ENCODE assay signal across 8 cellular contexts in the genomic region with DNA sequence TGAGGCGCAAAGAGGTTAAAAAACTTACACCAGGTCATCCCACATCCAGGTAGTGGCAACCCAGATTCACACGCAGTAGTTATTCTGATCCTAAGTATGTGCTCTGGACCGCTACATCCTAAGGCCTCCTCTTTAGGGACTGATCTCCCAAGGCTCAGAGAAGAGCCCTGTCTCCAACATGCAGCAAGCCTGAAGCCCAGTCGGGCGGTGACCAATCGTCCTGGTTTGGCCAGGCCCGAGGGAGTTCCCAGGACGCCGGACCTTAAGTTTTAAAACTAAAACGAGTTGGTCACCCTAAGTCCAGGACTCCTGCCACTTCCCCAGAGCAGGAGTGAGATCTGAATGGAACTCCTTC. TPM values are rescaled to one million over a fixed set of nuclear protein-coding genes. Genes with fewer than 3 reads are reported as not detected.
DNase-seq lines count a peak whose midpoint lies in the region; TF ChIP-seq lines count a peak whose summit lies in the region.

No MANE protein-coding gene starts in this region.

- no peaks in the 10 kb centered on the region for H3K9me3 ChIP-seq in PC-9 (ENCODE audit: insufficient read depth, low read depth)
- no peaks in the 10 kb centered on the region for H3K9me3 ChIP-seq in esophagus squamous epithelium
- no peaks in the 10 kb centered on the region for H3K9me3 ChIP-seq in prostate gland

- CTCF ChIA-PET in PC-9 (lab: Charles Lee) = no interaction called here

- no peak overlapping the region for H3K27ac ChIP-seq in PC-9
- H3K27ac ChIP-seq in esophagus squamous epithelium = peak overlapping the region; percentile 80 to 93 (median 90)
- H3K27ac ChIP-seq in prostate gland = peak overlapping the region; percentile 68 to 69

- POLR2A ChIA-PET in PC-9 (lab: Charles Lee; ENCODE audit: unreplicated experiment) = interaction anchor here (0.6 kb wide), 1 partner anchor 809 kb away, joined by 3 read pairs; no protein-coding TSS in a partner anchor

- no peak for DNase-seq in GM12865 (ENCODE audit: low read depth)
- DNase-seq in H7 = no peak
- DNase-seq in PC-9 = no peak
- DNase-seq in esophagus squamous epithelium (lab: John Stamatoyannopoulos, UW) = no peak
- DNase-seq in prostate gland (ENCODE audit: low spot score) = no peak
- DNase-seq in amniotic stem cell (lab: John Stamatoyannopoulos, UW) = no peak
- DNase-seq in HuH-7 (ENCODE audit: low spot score) = no peak
- DNase-seq in RPMI8226 = no peak

- intact Hi-C loops in PC-9 (cut with micrococcal nuclease; ENCODE audit: unreplicated experiment) (no loop called here), esophagus squamous epithelium (cut with DNase I) (no loop called here), prostate gland (cut with DNase I) (no loop called here)

- TSS peak; percentile 70 for BruUV-seq in PC-9 (replicated peaks; lab: Mats Ljungman, UMichigan)

- peak overlapping the region; percentile 80 for H3K4me3 ChIP-seq in GM12865 (ENCODE audit: low read depth, low read length)
- peak overlapping the region; percentile 93 for H3K4me3 ChIP-seq in H7 (ENCODE audit: insufficient read depth, low read depth, low read length)
- peak overlapping the region; percentile 73 for H3K4me3 ChIP-seq in PC-9
- peak overlapping the region; percentile 78 to 97 (median 94) for H3K4me3 ChIP-seq in esophagus squamous epithelium
- H3K4me3 ChIP-seq in prostate gland = peak overlapping the region; percentile 75 to 85

- peak overlapping the region; percentile 90 for H3K4me2 ChIP-seq in PC-9

- TF ChIP-seq POLR2A in esophagus squamous epithelium (IDR thresholded peaks at IDR 0.05) (no peak), prostate gland (IDR thresholded peaks at IDR 0.05) (no peak)

- WGBS in esophagus squamous epithelium, 2 donors = 3% methylated on average over 5 to 9 of the region's 10 CpGs
- 2% methylated on average over 10 of the region's 10 CpGs for WGBS in prostate gland

- H3K9me2 ChIP-seq in PC-9 (ENCODE audit: insufficient read depth) = no peaks in the 10 kb centered on the region

- H3K4me1 ChIP-seq in PC-9 (replicated peaks; ENCODE audit: insufficient read depth) = peaks cover 12% of the 10 kb centered on the region
- H3K4me1 ChIP-seq in esophagus squamous epithelium = peaks cover 10 to 44% (median 20%) of the 10 kb centered on the region in 3 donors
- H3K4me1 ChIP-seq in prostate gland (replicated peaks) = peaks cover 7% of the 10 kb centered on the region

- H3K36me3 ChIP-seq in H7 (replicated peaks; ENCODE audit: control insufficient read depth, insufficient read depth, low read length) (peaks cover 12% of the 10 kb centered on the region), PC-9 (ENCODE audit: low read depth) (no peaks in the 10 kb centered on the region), esophagus squamous epithelium (peaks cover 0 to 26% (median 0%) of the 10 kb centered on the region in 3 donors), prostate gland (no peaks in the 10 kb centered on the region)

- H3K27me3 ChIP-seq in H7 (ENCODE audit: control insufficient read depth, insufficient read depth, low read length) = no peaks in the 10 kb centered on the region
- H3K27me3 ChIP-seq in PC-9 (ENCODE audit: insufficient read depth, low read depth) = no peaks in the 10 kb centered on the region
- H3K27me3 ChIP-seq in esophagus squamous epithelium = no peaks in the 10 kb centered on the region
- H3K27me3 ChIP-seq in prostate gland (replicated peaks; ENCODE audit: insufficient read depth) = no peaks in the 10 kb centered on the region

- TF ChIP-seq CTCF in GM12865 (IDR thresholded peaks at IDR 0.05; ENCODE audit: insufficient read depth, low read depth, low read length, missing control alignments) (no peak), PC-9 (conservative IDR thresholded peaks at IDR 0.05) (no peak), esophagus squamous epithelium (IDR thresholded peaks at IDR 0.05) (no peak), prostate gland (IDR thresholded peaks at IDR 0.05) (no peak)

- H3K79me2 ChIP-seq in PC-9 (ENCODE audit: low read depth) = peaks cover 65% of the 10 kb centered on the region

- peak overlapping the region; percentile 72 for H2AFZ ChIP-seq in PC-9

- H4K20me1 ChIP-seq in PC-9 (ENCODE audit: insufficient read depth) = no peaks in the 10 kb centered on the region

- H3F3A ChIP-seq in PC-9 (ENCODE audit: insufficient read depth, low read depth) = no peaks in the 10 kb centered on the region

RNA-seq across cellular contexts. Expression of gene LYAR, which starts 0.4 kb away (rescaled TPM):
- total RNA-seq in H7 (2014; rRNA removed; shearing (Covaris generic)) = 31.1 and 39.9 TPM in 2 replicates
- total RNA-seq in PC-9 (2021) = 10.2 and 15.7 TPM in 2 replicates
- 10 to 100 TPM in 3 of 4 donors, 1 to 10 TPM in 1; 9.1 to 35.7 (median 22.0) TPM for total RNA-seq in esophagus squamous epithelium
- total RNA-seq in prostate gland = 10 to 100 TPM in 1 of 2 donors, 1 to 10 TPM in 1; 9.0 to 19.1 TPM

RNA-seq across cellular contexts. Expression of gene ZBTB49, which starts 0.5 kb away (rescaled TPM):
- total RNA-seq in H7 (2014; rRNA removed; shearing (Covaris generic)) = 2.4 and 3.7 TPM in 2 replicates
- total RNA-seq in PC-9 (2021) = 4.6 and 5.3 TPM in 2 replicates
- total RNA-seq in esophagus squamous epithelium = 1 to 10 TPM; 1.7 to 6.3 (median 4.4) TPM
- 10 to 100 TPM in 1 of 2 donors, 1 to 10 TPM in 1; 5.1 to 10.3 TPM for total RNA-seq in prostate gland

RNA-seq across cellular contexts. Expression of gene TMEM128, which starts 41.5 kb away (rescaled TPM):
- 40.6 and 45.6 TPM in 2 replicates for total RNA-seq in H7 (2014; rRNA removed; shearing (Covaris generic))
- total RNA-seq in PC-9 (2021) = 18.1 and 21.4 TPM in 2 replicates
- 10 to 100 TPM in 3 of 4 donors, 1 to 10 TPM in 1; 8.6 to 15.1 (median 11.6) TPM for total RNA-seq in esophagus squamous epithelium
- total RNA-seq in prostate gland = 10 to 100 TPM; 14.7 to 35.8 TPM
